In genomic region chr5:77806213-77806843, GRCh38 we compare ENCODE assay signal across 14 cellular contexts. TPM values are rescaled to one million over a fixed set of nuclear protein-coding genes. Genes with fewer than 3 reads are reported as not detected.
DNase-seq lines count a peak whose midpoint lies in the region; ATAC-seq, FAIRE-seq and TF ChIP-seq lines count a peak whose summit lies in the region.
"Had no signal": no experiment of that assay in that cellular context is flagged by ENCODE, and none has a peak within 500 bp of the region (broad histone marks: within the 10 kb centered on the region; RNA-seq: fewer than 3 reads in every experiment).

No MANE protein-coding gene starts in this region.

- H3K4me3 ChIP-seq in CD8-positive, alpha-beta memory T cell (ENCODE audit: low read length) = peak overlapping the region; percentile 30
- H3K4me3 ChIP-seq in endothelial cell of umbilical vein (replicated peaks in 1 of 3; ENCODE audit: insufficient read depth in 1 of 3, low read depth in 1 of 3, low read length in 3 of 3) = no peak overlapping the region
- H3K4me3 ChIP-seq: vagina had no signal

- no peak overlapping the region for H3K4me2 ChIP-seq in endothelial cell of umbilical vein (ENCODE audit: insufficient read depth, low read length)

- no TSS peak for BruUV-seq in endothelial cell of umbilical vein (replicated peaks; lab: Mats Ljungman, UMichigan)

- peak; percentile 43 for FAIRE-seq in endothelial cell of umbilical vein (lab: Jason Lieb, UNC)
- FAIRE-seq: bronchial epithelial cell had no signal

- H3K79me2 ChIP-seq in endothelial cell of umbilical vein (ENCODE audit: control insufficient read depth, insufficient read depth, low read length) = no peaks in the 10 kb centered on the region

- H3K9me1 ChIP-seq in endothelial cell of umbilical vein (replicated peaks; ENCODE audit: control insufficient read depth, extremely low read depth, insufficient read depth, low read length) = no peaks in the 10 kb centered on the region

- H3K9ac ChIP-seq in endothelial cell of umbilical vein (replicated peaks; ENCODE audit: extremely low read depth, insufficient read depth, low read length) = no peak overlapping the region

- no peak for TF ChIP-seq POLR2A in endothelial cell of umbilical vein (IDR thresholded peaks at IDR 0.05; ENCODE audit: low read depth, low read length)

- no peaks in the 10 kb centered on the region for H4K20me1 ChIP-seq in endothelial cell of umbilical vein (replicated peaks; ENCODE audit: control insufficient read depth, extremely low read depth, insufficient read depth, low read length)

- TF ChIP-seq CTCF in endothelial cell of umbilical vein (IDR thresholded peaks at IDR 0.05; ENCODE audit: extremely low read depth in 1 of 2, insufficient read depth in 1 of 2, low read depth in 1 of 2, low read length in 2 of 2) = no peak

- no peaks in the 10 kb centered on the region for H3K27me3 ChIP-seq in CD8-positive, alpha-beta memory T cell (ENCODE audit: insufficient read depth, low read length, poor library complexity, severe bottlenecking)
- peaks cover 2 to 14% of the 10 kb centered on the region in 2 experiments for H3K27me3 ChIP-seq in endothelial cell of umbilical vein (ENCODE audit: control insufficient read depth in 2 of 2, insufficient read depth in 2 of 2, low read length in 2 of 2)
- H3K27me3 ChIP-seq: vagina had no signal

- peak overlapping the region; percentile 19 to 86 (median 82) for H3K4me3 Mint-ChIP-seq in CD8-positive, alpha-beta memory T cell

- POLR2A ChIA-PET in CD8-positive, alpha-beta memory T cell (lab: Charles Lee) = no interaction called here
- POLR2A ChIA-PET in endothelial cell of umbilical vein (lab: Charles Lee) = interaction anchor here (0.6 kb wide), 1 partner anchor 99 kb away, joined by 5 read pairs; no protein-coding TSS in a partner anchor

- dilution Hi-C loops in endothelial cell of umbilical vein (cut with MboI; ENCODE audit: extremely low pct_ligation_motif_present, low sequenced_read_pairs) = no loop called here

- no peaks in the 10 kb centered on the region for H3K4me1 ChIP-seq in CD8-positive, alpha-beta memory T cell (ENCODE audit: insufficient read depth, low read length)
- no peaks in the 10 kb centered on the region for H3K4me1 ChIP-seq in endothelial cell of umbilical vein (ENCODE audit: control insufficient read depth, extremely low read depth, insufficient read depth, low read length)
- H3K4me1 ChIP-seq: Caco-2, vagina had no signal

- intact Hi-C loops in endothelial cell of umbilical vein (cut with micrococcal nuclease) = no loop called here

- DNase-seq in A172 (ENCODE audit: low spot score) (peak; percentile 8), OCI-M1 (lab: John Stamatoyannopoulos, UW) (peak; percentile 77), endothelial cell of umbilical vein (ENCODE audit: low read depth, low spot score) (peak; percentile 7), NCI-H1092 (lab: John Stamatoyannopoulos, UW) (no peak), AG08396 (ENCODE audit: low spot score) (no peak), GM19240 (ENCODE audit: insufficient read length, low spot score) (no peak)
- no peak for DNase-seq in CD8-positive, alpha-beta memory T cell
- DNase-seq: Caco-2, NCI-H1105, NCI-H526 treated with DMSO at 0.1 percent for 48 hours had no signal

- H3K27ac ChIP-seq in CD8-positive, alpha-beta memory T cell (ENCODE audit: low read depth, low read length) = no peak overlapping the region
- no peak overlapping the region for H3K27ac ChIP-seq in endothelial cell of umbilical vein (ENCODE audit: insufficient read depth, low read depth, low read length)
- H3K27ac ChIP-seq: HL-60, vagina had no signal

- H3K27me3 Mint-ChIP-seq in CD8-positive, alpha-beta memory T cell = peaks cover 0 to 3% of the 10 kb centered on the region in 2 donors

- H2AFZ ChIP-seq in endothelial cell of umbilical vein (ENCODE audit: low read depth, low read length) = no peak overlapping the region

- H3K9me3 Mint-ChIP-seq in CD8-positive, alpha-beta memory T cell = peaks cover 7 to 31% (median 22%) of the 10 kb centered on the region in 5 donors

- peaks cover 0 to 14% (median 0%) of the 10 kb centered on the region in 3 donors for H3K36me3 Mint-ChIP-seq in CD8-positive, alpha-beta memory T cell

- no peaks in the 10 kb centered on the region for H3K36me3 ChIP-seq in CD8-positive, alpha-beta memory T cell (ENCODE audit: insufficient read depth, low read length)
- H3K36me3 ChIP-seq in endothelial cell of umbilical vein (ENCODE audit: control insufficient read depth in 2 of 2, extremely low read depth in 1 of 2, insufficient read depth in 2 of 2, low read length in 2 of 2) = no peaks in the 10 kb centered on the region
- H3K36me3 ChIP-seq: vagina had no signal

- H3K4me1 Mint-ChIP-seq in CD8-positive, alpha-beta memory T cell = peaks cover 12 to 21% (median 18%) of the 10 kb centered on the region in 3 donors

- CTCF ChIA-PET in CD8-positive, alpha-beta memory T cell (lab: Charles Lee) = no interaction called here
- CTCF ChIA-PET in endothelial cell of umbilical vein (lab: Charles Lee) = interaction anchor here (0.6 to 1.0 kb wide), 3 partner anchors 27 to 1219 kb away, joined by 3 read pairs; no protein-coding TSS in a partner anchor

- no peak for ATAC-seq in HG03342 (IDR thresholded peaks at IDR 0.05; ENCODE audit: unreplicated experiment)

- no peaks in the 10 kb centered on the region for H3K9me3 ChIP-seq in CD8-positive, alpha-beta memory T cell (ENCODE audit: low read length)
- no peaks in the 10 kb centered on the region for H3K9me3 ChIP-seq in endothelial cell of umbilical vein (replicated peaks; ENCODE audit: control insufficient read depth, insufficient read depth, low read length)
- H3K9me3 ChIP-seq: Caco-2, vagina had no signal

- peak overlapping the region in 7 of 8 donors; percentile 44 to 92 (median 82) for H3K27ac Mint-ChIP-seq in CD8-positive, alpha-beta memory T cell

TF ChIP-seq in endothelial cell of umbilical vein, 7 proteins besides CTCF, POLR2A, EP300 and RAD21:
- no peak for TF ChIP-seq MAX (IDR thresholded peaks at IDR 0.05; ENCODE audit: insufficient read depth, insufficient read length)
- no peak for TF ChIP-seq FOS (IDR thresholded peaks at IDR 0.05; ENCODE audit: borderline replicate concordance, insufficient read depth, low read length)
- TF ChIP-seq GATA2 (IDR thresholded peaks at IDR 0.05; ENCODE audit: insufficient read depth, insufficient read length, low read depth, low read length) = no peak
- TF ChIP-seq MYC (IDR thresholded peaks at IDR 0.05; ENCODE audit: low read depth, low read length) = no peak
- TF ChIP-seq JUN (IDR thresholded peaks at IDR 0.05; ENCODE audit: borderline replicate concordance, insufficient read depth, insufficient read length, low read depth) = no peak
- no peak for TF ChIP-seq EZH2 (IDR thresholded peaks at IDR 0.05; ENCODE audit: borderline replicate concordance, low read depth, low read length, severe bottlenecking)
- no peak for TF ChIP-seq POLR2AphosphoS5 (IDR thresholded peaks at IDR 0.05; ENCODE audit: insufficient read depth, low read depth, low read length)

RNA-seq across cellular contexts. Expression of gene TBCA, which starts 30.2 kb away (rescaled TPM):
- total RNA-seq in A172 (2014; rRNA removed; shearing (Covaris generic)) = 310 and 576 TPM in 2 replicates
- total RNA-seq in CD8-positive, alpha-beta memory T cell = 100 to 1,000 TPM; 237 to 239 TPM
- polyA plus RNA-seq in CD8-positive, alpha-beta memory T cell = 193 TPM
- total RNA-seq in endothelial cell of umbilical vein = 193 and 206 TPM in 2 replicates
- 26.3 and 48.2 TPM in 2 replicates for polyA plus RNA-seq in endothelial cell of umbilical vein
- 147 and 193 TPM in 2 replicates for polyA plus RNA-seq in endothelial cell of umbilical vein (2011; cell fraction: cytosol; rRNA removed)
- 50.7 and 78.1 TPM in 2 replicates for polyA plus RNA-seq in endothelial cell of umbilical vein (2011; cell fraction: nucleus; rRNA removed)
- 262 and 295 TPM in 2 replicates for polyA plus RNA-seq in endothelial cell of umbilical vein (2012)
- polyA minus RNA-seq in endothelial cell of umbilical vein = 6.3 and 7.8 TPM in 2 replicates
- polyA minus RNA-seq in endothelial cell of umbilical vein (2011; cell fraction: cytosol; rRNA and poly(A)+ RNA removed) = 36.9 TPM
- polyA minus RNA-seq in endothelial cell of umbilical vein (2011; cell fraction: nucleus; rRNA and poly(A)+ RNA removed) = 6.7 and 9.8 TPM in 2 replicates

Comparison
In these comparisons a context has a peak if more than half of its experiments do, and no peak if none do; other contexts are left out.
1. DNase-seq: peak in A172 (single experiment), OCI-M1 (single experiment) and endothelial cell of umbilical vein (single experiment); none in CD8-positive, alpha-beta memory T cell (0 of 5), NCI-H1092 (single experiment), AG08396 (single experiment) and GM19240 (single experiment).